Comparison of ENCODE assay signal across 1 cellular context in genomic region chr7:75989084-75989725, GRCh38.
TF ChIP-seq lines count a peak whose summit lies in the region.

No MANE protein-coding gene starts in this region.

TF ChIP-seq in HepG2, 621 proteins besides CTCF, POLR2A, EP300 and RAD21:
- TF ChIP-seq ZBTB33 (CRISPR knock-in tag; IDR thresholded peaks at IDR 0.05) (peak; percentile 12; the same call in 1 of the 2 replicates), ZNF747 (CRISPR knock-in tag; IDR thresholded peaks at IDR 0.05; ENCODE audit: borderline replicate concordance) (no peak), PREB (CRISPR knock-in tag; IDR thresholded peaks at IDR 0.05) (no peak), HNRNPK (IDR thresholded peaks at IDR 0.05; ENCODE audit: low read depth, low read length, poor library complexity, severe bottlenecking) (peak; percentile 62), ZNF687 (CRISPR knock-in tag; IDR thresholded peaks at IDR 0.05) (no peak), MAFF (IDR thresholded peaks at IDR 0.05; ENCODE audit: low read depth, low read length) (no peak), POLR2AphosphoS5 (IDR thresholded peaks at IDR 0.05; ENCODE audit: low read depth, low read length) (no peak), IRF2 (CRISPR knock-in tag; IDR thresholded peaks at IDR 0.05) (no peak), HCFC1 (IDR thresholded peaks at IDR 0.05; ENCODE audit: low read depth, low read length) (no peak), CBX2 (IDR thresholded peaks at IDR 0.05; ENCODE audit: low read depth, low read length) (no peak), CBX2 (CRISPR knock-in tag; IDR thresholded peaks at IDR 0.05; ENCODE audit: low read depth) (no peak), ATRX (CRISPR knock-in tag; IDR thresholded peaks at IDR 0.05; ENCODE audit: borderline replicate concordance) (no peak), ZNF749 (CRISPR knock-in tag; IDR thresholded peaks at IDR 0.05; ENCODE audit: borderline replicate concordance) (no peak), RBFOX2 (IDR thresholded peaks at IDR 0.05; ENCODE audit: low read depth, low read length) (0 out of 2 replicates have a peak, but pooled peaks have one; percentile 38), AGO2 (optimal IDR thresholded peaks at IDR 0.05; ENCODE audit: low read depth, low read length) (peak; percentile 71), ELF3 (CRISPR knock-in tag; IDR thresholded peaks at IDR 0.05) (no peak), ZNF598 (CRISPR knock-in tag; IDR thresholded peaks at IDR 0.05; ENCODE audit: borderline replicate concordance) (no peak), HNRNPL (IDR thresholded peaks at IDR 0.05; ENCODE audit: low read depth, low read length) (0 out of 2 replicates have a peak, but pooled peaks have one; percentile 64), HOXA7 (CRISPR knock-in tag; IDR thresholded peaks at IDR 0.05) (no peak), MED13 (CRISPR knock-in tag; IDR thresholded peaks at IDR 0.05) (no peak), HDAC1 (CRISPR knock-in tag; IDR thresholded peaks at IDR 0.05) (no peak), PLSCR1 (CRISPR knock-in tag; IDR thresholded peaks at IDR 0.05; ENCODE audit: borderline replicate concordance) (no peak), SP5 (CRISPR knock-in tag; IDR thresholded peaks at IDR 0.05; ENCODE audit: borderline replicate concordance, low read depth) (no peak), HBP1 (CRISPR knock-in tag; IDR thresholded peaks at IDR 0.05; ENCODE audit: low read depth) (no peak)
